Comparison of ENCODE assay signal across 16 cellular contexts in genomic region chr18:28161608-28162599, GRCh38. TPM values are rescaled to one million over a fixed set of nuclear protein-coding genes. Genes with fewer than 3 reads are reported as not detected.
DNase-seq lines count a peak whose midpoint lies in the region; ATAC-seq, FAIRE-seq and TF ChIP-seq lines count a peak whose summit lies in the region.
"Had no signal": no experiment of that assay in that cellular context is flagged by ENCODE, and none has a peak within 500 bp of the region (broad histone marks: within the 10 kb centered on the region; RNA-seq: fewer than 3 reads in every experiment).

No MANE protein-coding gene starts in this region.

- peaks cover 100% of the 10 kb centered on the region for H3K79me2 ChIP-seq in astrocyte (ENCODE audit: insufficient read depth, low read length)

- intact Hi-C loops in left ventricle myocardium superior (cut with micrococcal nuclease): no loop called here
- intact Hi-C loops in posterior cingulate gyrus (cut with DNase I): no loop called here
- intact Hi-C loops in activated CD8-positive, alpha-beta T cell treated with anti-CD3 and anti-CD28 coated beads for 36 hours (cut with micrococcal nuclease): no loop called here

- peaks cover 58% of the 10 kb centered on the region for H3K4me1 Mint-ChIP-seq in astrocyte (ENCODE audit: low read depth, unreplicated experiment)
- H3K4me1 Mint-ChIP-seq in activated CD8-positive, alpha-beta T cell treated with anti-CD3 and anti-CD28 coated beads for 36 hours (ENCODE audit: low read depth): no peaks in the 10 kb centered on the region
- H3K4me1 Mint-ChIP-seq: B cell had no signal

- no peak for TF ChIP-seq CTCF in astrocyte (IDR thresholded peaks at IDR 0.05; ENCODE audit: insufficient read depth, low read depth, low read length)
- no peak for TF ChIP-seq CTCF in activated CD8-positive, alpha-beta T cell treated with anti-CD3 and anti-CD28 coated beads for 36 hours (IDR thresholded peaks at IDR 0.05)

- no peak overlapping the region for H3K27ac ChIP-seq in astrocyte (ENCODE audit: low read depth, low read length)
- H3K27ac ChIP-seq: coronary artery, PC-9, uterus had no signal

- peak; percentile 49 for ATAC-seq in left ventricle myocardium superior
- ATAC-seq in activated CD8-positive, alpha-beta T cell treated with anti-CD3 and anti-CD28 coated beads for 36 hours: no peak

- no peak for FAIRE-seq in astrocyte (lab: Jason Lieb, UNC)

- peaks cover 3% of the 10 kb centered on the region for H3K36me3 ChIP-seq in astrocyte (ENCODE audit: insufficient read depth, low read length)
- H3K36me3 ChIP-seq: uterus had no signal

- H3K9me3 ChIP-seq in astrocyte (ENCODE audit: insufficient read depth, low read depth, low read length): no peaks in the 10 kb centered on the region
- H3K9me3 ChIP-seq: uterus had no signal

- no peak overlapping the region for H2AFZ ChIP-seq in astrocyte (ENCODE audit: low read depth, low read length)
- H2AFZ ChIP-seq: parathyroid adenoma, PC-9 had no signal

- H3K27ac Mint-ChIP-seq in astrocyte (ENCODE audit: unreplicated experiment): peak overlapping the region; percentile 69
- no peak overlapping the region for H3K27ac Mint-ChIP-seq in activated CD8-positive, alpha-beta T cell treated with anti-CD3 and anti-CD28 coated beads for 36 hours
- H3K27ac Mint-ChIP-seq: B cell had no signal

- peaks cover 18% of the 10 kb centered on the region for H3K36me3 Mint-ChIP-seq in astrocyte (ENCODE audit: low read depth, unreplicated experiment)
- H3K36me3 Mint-ChIP-seq in activated CD8-positive, alpha-beta T cell treated with anti-CD3 and anti-CD28 coated beads for 36 hours (ENCODE audit: low read depth): no peaks in the 10 kb centered on the region

- DNase-seq in AG08395 (ENCODE audit: low spot score) (peak; percentile 55), HPDE6-E6E7 (ENCODE audit: extremely low spot score) (peak; percentile 11), astrocyte (ENCODE audit: low read depth) (peak; percentile 49), left ventricle myocardium superior (no peak), NCI-H1930 (lab: John Stamatoyannopoulos, UW) (no peak), iPS-NIHi7 (ENCODE audit: extremely low spot score) (no peak), posterior cingulate gyrus (no peak)
- no peak for DNase-seq in activated CD8-positive, alpha-beta T cell treated with anti-CD3 and anti-CD28 coated beads for 36 hours
- DNase-seq: hippocampal formation, NCI-H187, NCI-H526 treated with DMSO at 0.1 percent for 48 hours, PC-9, uterus had no signal

- H3K4me3 ChIP-seq in astrocyte (ENCODE audit: insufficient read depth, low read depth, low read length): no peak overlapping the region
- H3K4me3 ChIP-seq: coronary artery, PC-9, uterus had no signal

- no peaks in the 10 kb centered on the region for H3K27me3 ChIP-seq in astrocyte (ENCODE audit: insufficient read depth, low read length)
- H3K27me3 ChIP-seq: uterus had no signal

- H3K4me1 ChIP-seq in astrocyte (ENCODE audit: insufficient read depth, low read length): peaks cover 31% of the 10 kb centered on the region
- H3K4me1 ChIP-seq: uterus had no signal

- POLR2A ChIA-PET in activated CD8-positive, alpha-beta T cell treated with anti-CD3 and anti-CD28 coated beads for 36 hours (lab: Charles Lee): no interaction called here

- H3K27me3 Mint-ChIP-seq in astrocyte (ENCODE audit: low read depth, unreplicated experiment): no peaks in the 10 kb centered on the region
- H3K27me3 Mint-ChIP-seq in activated CD8-positive, alpha-beta T cell treated with anti-CD3 and anti-CD28 coated beads for 36 hours: peaks cover 2% of the 10 kb centered on the region
- H3K27me3 Mint-ChIP-seq: B cell had no signal

- CTCF ChIA-PET in activated CD8-positive, alpha-beta T cell treated with anti-CD3 and anti-CD28 coated beads for 36 hours (lab: Charles Lee): no interaction called here

- peaks cover 97% of the 10 kb centered on the region for H4K20me1 ChIP-seq in astrocyte (ENCODE audit: insufficient read depth, low read length)

- H3K9ac ChIP-seq in astrocyte (ENCODE audit: low read length): no peak overlapping the region
- H3K9ac ChIP-seq: parathyroid adenoma had no signal

- H3K4me3 Mint-ChIP-seq in astrocyte (ENCODE audit: unreplicated experiment): peak overlapping the region; percentile 57
- H3K4me3 Mint-ChIP-seq in activated CD8-positive, alpha-beta T cell treated with anti-CD3 and anti-CD28 coated beads for 36 hours: no peak overlapping the region
- H3K4me3 Mint-ChIP-seq: B cell had no signal

- H3K4me2 ChIP-seq in astrocyte (ENCODE audit: low read length): peak overlapping the region; percentile 16
- H3K4me2 ChIP-seq: PC-9 had no signal

- H3K9me3 Mint-ChIP-seq in astrocyte (ENCODE audit: unreplicated experiment): no peaks in the 10 kb centered on the region
- peaks cover 6% of the 10 kb centered on the region for H3K9me3 Mint-ChIP-seq in activated CD8-positive, alpha-beta T cell treated with anti-CD3 and anti-CD28 coated beads for 36 hours

RNA-seq across cellular contexts. Expression of gene CDH2, which starts 15.0 kb away (rescaled TPM):
- 326 and 363 TPM in 2 replicates for total RNA-seq in astrocyte
- 321 TPM for total RNA-seq in left ventricle myocardium superior
- under 1 TPM in 1 of 2 experiments, not detected in 1; 0.18 TPM for total RNA-seq in activated CD8-positive, alpha-beta T cell treated with anti-CD3 and anti-CD28 coated beads for 36 hours
- total RNA-seq: B cell had no signal

Comparison
In these comparisons a context has a peak if more than half of its experiments do, and no peak if none do; other contexts are left out.
1. DNase-seq: peak in AG08395 (single experiment), HPDE6-E6E7 (single experiment) and astrocyte (single experiment); none in left ventricle myocardium superior (single experiment), NCI-H1930 (0 of 2), iPS-NIHi7 (single experiment), posterior cingulate gyrus (0 of 10) and activated CD8-positive, alpha-beta T cell treated with anti-CD3 and anti-CD28 coated beads for 36 hours (single experiment).
2. RNA of gene CDH2, which starts 15.0 kb away (total RNA-seq): 326 to 363 TPM in astrocyte and 321 TPM in left ventricle myocardium superior (single experiment); 0.18 TPM in activated CD8-positive, alpha-beta T cell treated with anti-CD3 and anti-CD28 coated beads for 36 hours; every median in the first group is over 100 times any median in the second.